18 cellular contexts compared by ENCODE assay signal in the genomic region with DNA sequence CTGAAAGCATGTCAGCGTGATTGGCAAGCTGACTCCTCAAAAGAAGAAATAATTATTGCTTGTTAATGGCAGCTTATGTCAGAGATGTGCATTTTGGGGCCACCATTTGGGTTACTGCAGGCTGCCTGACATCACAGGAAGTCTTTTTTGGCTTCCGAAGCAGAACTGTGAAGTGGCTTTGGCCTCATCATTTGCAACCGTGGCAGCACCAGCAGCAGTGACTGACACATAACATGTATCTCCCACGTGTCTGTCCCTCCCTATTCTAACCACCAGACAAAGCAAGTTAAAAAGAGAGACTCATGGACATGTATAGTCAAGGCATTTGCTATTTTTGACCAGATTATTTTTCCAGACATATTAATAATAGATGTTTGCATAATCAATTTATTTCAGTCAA.
DNase-seq lines count a peak whose midpoint lies in the region; ATAC-seq and TF ChIP-seq lines count a peak whose summit lies in the region.
"Had no signal": no experiment of that assay in that cellular context is flagged by ENCODE, and none has a peak within 500 bp of the region (broad histone marks: within the 10 kb centered on the region; RNA-seq: fewer than 3 reads in every experiment).

No MANE protein-coding gene starts in this region.

- no peak overlapping the region for H3K18ac ChIP-seq in neuronal stem cell (ENCODE audit: low read length)

- WGBS in neuronal stem cell (ENCODE audit: extremely low coverage in 2 of 2, insufficient read length in 2 of 2, insufficient replicate concordance in 1 of 2), 2 donors, result no CpG with 5 or more reads among the region's 4 CpGs

- no peaks in the 10 kb centered on the region for H3K79me1 ChIP-seq in neuronal stem cell (ENCODE audit: low read depth, low read length)

- TF ChIP-seq CTCF in NB4 (IDR thresholded peaks at IDR 0.05; ENCODE audit: low read depth, low read length) (no peak), breast epithelium (IDR thresholded peaks at IDR 0.05) (no peak), Peyer's patch (IDR thresholded peaks at IDR 0.05) (no peak), colonic mucosa (IDR thresholded peaks at IDR 0.05) (no peak)

- intact Hi-C loops in breast epithelium (cut with DNase I; ENCODE audit: low total_unique reads), result no loop called here
- intact Hi-C loops in colonic mucosa (cut with DNase I), result no loop called here

- H3K27me3 ChIP-seq in breast epithelium, result no peaks in the 10 kb centered on the region
- H3K27me3 ChIP-seq in neuronal stem cell (ENCODE audit: control insufficient read depth in 3 of 3, insufficient read depth in 3 of 3, low read depth in 1 of 3, low read length in 3 of 3), result no peaks in the 10 kb centered on the region
- no peaks in the 10 kb centered on the region for H3K27me3 ChIP-seq in Peyer's patch
- no peaks in the 10 kb centered on the region for H3K27me3 ChIP-seq in colonic mucosa

- H3K36me3 ChIP-seq in breast epithelium, result no peaks in the 10 kb centered on the region
- H3K36me3 ChIP-seq in neuronal stem cell (replicated peaks in 1 of 2; ENCODE audit: control insufficient read depth in 2 of 2, insufficient read depth in 2 of 2, low read length in 2 of 2), result no peaks in the 10 kb centered on the region
- no peaks in the 10 kb centered on the region for H3K36me3 ChIP-seq in Peyer's patch
- no peaks in the 10 kb centered on the region for H3K36me3 ChIP-seq in colonic mucosa

- DNase-seq in NB4 (ENCODE audit: low read depth) (peak; percentile 4), breast epithelium (ENCODE audit: low spot score in 2 of 2) (no peak), neuronal stem cell (ENCODE audit: low spot score) (no peak), Peyer's patch (no peak), colonic mucosa (no peak), medulla oblongata (ENCODE audit: extremely low spot score) (no peak)
- DNase-seq: CD4-positive, CD25-positive, alpha-beta regulatory T cell; H9; KBM-7; NCI-H1048; NCI-H1436 treated with DMSO at 0.1 percent for 48 hours; NCI-H2081; NCI-H748 treated with DMSO at 0.1 percent for 48 hours; T-helper 1 cell had no signal

- H3K23ac ChIP-seq in neuronal stem cell (ENCODE audit: low read depth, low read length, poor library complexity), result no peak overlapping the region

- no peak overlapping the region for H3K4me2 ChIP-seq in neuronal stem cell (ENCODE audit: insufficient read depth, low read length, poor library complexity, severe bottlenecking)

- H3K4me1 ChIP-seq in breast epithelium (no peaks in the 10 kb centered on the region), neuronal stem cell (ENCODE audit: control insufficient read depth in 2 of 2, insufficient read depth in 1 of 2, low read depth in 1 of 2, low read length in 2 of 2) (peaks cover 4 to 12% of the 10 kb centered on the region in 2 donors), Peyer's patch (no peaks in the 10 kb centered on the region), colonic mucosa (no peaks in the 10 kb centered on the region)

- peak overlapping the region; percentile 70 for H2AFZ ChIP-seq in neuronal stem cell (ENCODE audit: low read length)

- H2BK5ac ChIP-seq in neuronal stem cell (ENCODE audit: low read length), result no peak overlapping the region

- H3K9me3 ChIP-seq in breast epithelium (no peaks in the 10 kb centered on the region), neuronal stem cell (replicated peaks in 1 of 2; ENCODE audit: control insufficient read depth in 2 of 2, insufficient read depth in 1 of 2, low read depth in 1 of 2, low read length in 2 of 2) (no peaks in the 10 kb centered on the region), Peyer's patch (no peaks in the 10 kb centered on the region), colonic mucosa (no peaks in the 10 kb centered on the region)

- H3K27ac ChIP-seq in breast epithelium (peak overlapping the region; percentile 49 to 57), neuronal stem cell (replicated peaks; ENCODE audit: low read length) (no peak overlapping the region), Peyer's patch (no peak overlapping the region), colonic mucosa (no peak overlapping the region)
- H3K27ac ChIP-seq: SK-N-MC had no signal

- H4K91ac ChIP-seq in neuronal stem cell (ENCODE audit: low read depth, low read length, poor library complexity), result no peak overlapping the region

- H3K14ac ChIP-seq in neuronal stem cell (ENCODE audit: low read length), result no peak overlapping the region

- TF ChIP-seq POLR2A in NB4 (IDR thresholded peaks at IDR 0.05; ENCODE audit: extremely low read depth, insufficient read length) (no peak), breast epithelium (IDR thresholded peaks at IDR 0.05) (no peak), Peyer's patch (IDR thresholded peaks at IDR 0.05) (no peak)

- no peak overlapping the region for H2BK12ac ChIP-seq in neuronal stem cell (ENCODE audit: low read length)

- H3K4ac ChIP-seq in neuronal stem cell (ENCODE audit: low read length), result no peak overlapping the region

- no peak overlapping the region for H2BK120ac ChIP-seq in neuronal stem cell (ENCODE audit: low read depth, low read length)

- no peak overlapping the region for H4K8ac ChIP-seq in neuronal stem cell (ENCODE audit: low read depth, low read length)

- H3K9ac ChIP-seq in neuronal stem cell (ENCODE audit: low read depth, low read length, poor library complexity), result no peak overlapping the region
- H3K9ac ChIP-seq in colonic mucosa (ENCODE audit: low read depth in 2 of 2, low read length in 2 of 2), result no peak overlapping the region

- H3K4me3 ChIP-seq in NB4 (ENCODE audit: low read depth, low read length) (no peak overlapping the region), breast epithelium (peak overlapping the region in 1 of 3 donors; percentile 5), neuronal stem cell (ENCODE audit: low read length in 2 of 2) (peak overlapping the region in 1 of 2 donors; percentile 11), Peyer's patch (no peak overlapping the region), colonic mucosa (no peak overlapping the region)
- H3K4me3 ChIP-seq: SK-N-MC had no signal

- no peak overlapping the region for H2BK15ac ChIP-seq in neuronal stem cell (ENCODE audit: low read length)

- no peak overlapping the region for H2AK5ac ChIP-seq in neuronal stem cell (ENCODE audit: low read depth, low read length)

- ATAC-seq in GM19324 (IDR thresholded peaks at IDR 0.05; ENCODE audit: low FRiP score, unreplicated experiment), result peak; percentile 52
- ATAC-seq in HG03108 (IDR thresholded peaks at IDR 0.05; ENCODE audit: unreplicated experiment), result no peak
- ATAC-seq: Right ventricle myocardium inferior had no signal

Comparison
In these comparisons a context has a peak if more than half of its experiments do, and no peak if none do; other contexts are left out.
1. H3K27ac ChIP-seq: peak in breast epithelium (2 of 2); none in neuronal stem cell (single experiment), Peyer's patch (0 of 4) and colonic mucosa (single experiment).